ENCODE assay signal across 1 cellular context in genomic region chr5:345404-346195, GRCh38.
TF ChIP-seq lines count a peak whose summit lies in the region.

No MANE protein-coding gene starts in this region.

TF ChIP-seq in HEK293, 187 proteins besides CTCF, POLR2A, EP300 and RAD21 (continued from another document and continues in another):
- TF ChIP-seq ZNF621 (tag by site-specific recombination; IDR thresholded peaks at IDR 0.05) (no peak), GLI4 (tag by site-specific recombination; IDR thresholded peaks at IDR 0.05) (no peak), ZNF133 (tag by site-specific recombination; IDR thresholded peaks at IDR 0.05) (no peak), ZNF571 (tag by site-specific recombination; IDR thresholded peaks at IDR 0.05) (no peak), FEZF1 (tag by site-specific recombination; IDR thresholded peaks at IDR 0.05) (no peak), PRDM10 (tag by site-specific recombination; IDR thresholded peaks at IDR 0.05) (no peak), HOXC10 (CRISPR knock-in tag; IDR thresholded peaks at IDR 0.05) (no peak), ZNF350 (tag by site-specific recombination; IDR thresholded peaks at IDR 0.05) (no peak), KLF9 (tag by site-specific recombination; IDR thresholded peaks at IDR 0.05; ENCODE audit: low read depth) (peak; percentile 89), ELK4 (IDR thresholded peaks at IDR 0.05; ENCODE audit: borderline replicate concordance, low read depth, low read length) (no peak), YY1 (tag by site-specific recombination; IDR thresholded peaks at IDR 0.05) (no peak), IKZF3 (tag by site-specific recombination; IDR thresholded peaks at IDR 0.05) (no peak), ZNF645 (tag by site-specific recombination; IDR thresholded peaks at IDR 0.05) (no peak), ZNF239 (tag by site-specific recombination; IDR thresholded peaks at IDR 0.05) (no peak), GLIS1 (tag by site-specific recombination; IDR thresholded peaks at IDR 0.05) (peak; percentile 65), SCRT2 (tag by site-specific recombination; IDR thresholded peaks at IDR 0.05) (no peak), GLI2 (tag by site-specific recombination; IDR thresholded peaks at IDR 0.05; ENCODE audit: borderline replicate concordance, low read depth) (no peak), ZSCAN4 (tag by site-specific recombination; IDR thresholded peaks at IDR 0.05) (peak; percentile 74; the same call in 1 of the 2 replicates), ZBTB21 (tag by site-specific recombination; IDR thresholded peaks at IDR 0.05) (no peak), ZNF121 (tag by site-specific recombination; IDR thresholded peaks at IDR 0.05) (no peak), ZNF518A (tag by site-specific recombination; conservative IDR thresholded peaks at IDR 0.05; ENCODE audit: low read depth) (no peak), ZBTB11 (tag by site-specific recombination; conservative IDR thresholded peaks at IDR 0.05; ENCODE audit: low read depth) (no peak), ZSCAN16 (tag by site-specific recombination; IDR thresholded peaks at IDR 0.05) (no peak), BCL11A (tag by site-specific recombination; IDR thresholded peaks at IDR 0.05; ENCODE audit: low read depth) (no peak), ZBTB49 (tag by site-specific recombination; IDR thresholded peaks at IDR 0.05; ENCODE audit: low read depth) (no peak), ZNF214 (tag by site-specific recombination; IDR thresholded peaks at IDR 0.05; ENCODE audit: borderline replicate concordance) (no peak), ZNF341 (tag by site-specific recombination; IDR thresholded peaks at IDR 0.05; ENCODE audit: low read depth) (no peak), ZXDB (tag by site-specific recombination; IDR thresholded peaks at IDR 0.05) (no peak), PBX3 (CRISPR knock-in tag; IDR thresholded peaks at IDR 0.05) (no peak), ZNF626 (tag by site-specific recombination; IDR thresholded peaks at IDR 0.05) (no peak), ZNF266 (tag by site-specific recombination; IDR thresholded peaks at IDR 0.05; ENCODE audit: low read depth) (no peak), ZBTB7A (tag by site-specific recombination; IDR thresholded peaks at IDR 0.05; ENCODE audit: low read depth) (no peak), ZNF664 (tag by site-specific recombination; IDR thresholded peaks at IDR 0.05) (no peak), ZNF248 (tag by site-specific recombination; IDR thresholded peaks at IDR 0.05) (no peak), ZNF362 (tag by site-specific recombination; IDR thresholded peaks at IDR 0.05) (no peak), ZNF155 (tag by site-specific recombination; IDR thresholded peaks at IDR 0.05) (no peak), ZNF292 (tag by site-specific recombination; IDR thresholded peaks at IDR 0.05; ENCODE audit: borderline replicate concordance, low read depth) (no peak), ZNF514 (tag by site-specific recombination; IDR thresholded peaks at IDR 0.05) (no peak)
